ENCODE assay signal across 8 cellular contexts in the genomic region with DNA sequence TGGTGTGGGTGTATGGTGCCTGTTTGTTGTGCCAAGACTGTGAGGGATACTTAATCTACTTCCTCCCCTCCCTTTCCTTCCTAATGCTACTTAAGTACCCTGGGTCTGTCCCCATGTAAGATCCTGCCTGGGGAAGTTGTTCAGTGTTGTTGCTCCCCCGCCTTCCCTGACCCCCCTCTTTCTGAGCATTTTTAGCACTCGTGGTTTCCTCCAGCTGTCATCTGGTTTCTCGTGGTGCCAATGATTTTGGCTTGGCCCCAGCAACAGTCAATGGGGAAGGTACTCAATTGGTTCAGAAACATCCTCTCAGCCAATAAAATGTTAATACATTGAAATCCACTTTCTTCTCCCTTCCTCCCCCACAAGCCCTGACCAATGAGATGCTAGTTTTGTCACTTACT. TPM values are rescaled to one million over a fixed set of nuclear protein-coding genes. Genes with fewer than 3 reads are reported as not detected.
DNase-seq lines count a peak whose midpoint lies in the region; ATAC-seq and TF ChIP-seq lines count a peak whose summit lies in the region.

No MANE protein-coding gene starts in this region.

- H3K36me3 Mint-ChIP-seq in osteocyte (ENCODE audit: unreplicated experiment): no peaks in the 10 kb centered on the region

- no peak overlapping the region for H3K4me3 Mint-ChIP-seq in osteocyte (ENCODE audit: unreplicated experiment)

- DNase-seq in NCI-H524 (lab: John Stamatoyannopoulos, UW) (peak; percentile 99), activated T-cell treated with anti-CD3 and anti-CD28 coated beads for 24 hours (ENCODE audit: low read depth) (peak; percentile 61), fibroblast of mammary gland (ENCODE audit: low read depth) (peak; percentile 92), sigmoid colon (peak; percentile 87), osteocyte (ENCODE audit: extremely low spot score, unreplicated experiment) (no peak), HuH-7.5 (ENCODE audit: low spot score) (no peak)

- no peak for TF ChIP-seq POLR2A in sigmoid colon (IDR thresholded peaks at IDR 0.05)

- no peaks in the 10 kb centered on the region for H3K27me3 ChIP-seq in sigmoid colon

- no peak overlapping the region for H3K27ac Mint-ChIP-seq in osteocyte (ENCODE audit: unreplicated experiment)

- H3K4me1 ChIP-seq in sigmoid colon: no peaks in the 10 kb centered on the region

- H3K4me1 Mint-ChIP-seq in osteocyte (ENCODE audit: unreplicated experiment): peaks cover 16% of the 10 kb centered on the region

- H3K4me3 ChIP-seq in fibroblast of mammary gland (ENCODE audit: control insufficient read depth, low read depth, low read length): no peak overlapping the region
- H3K4me3 ChIP-seq in sigmoid colon: no peak overlapping the region

- no peaks in the 10 kb centered on the region for H3K9me3 ChIP-seq in sigmoid colon

- peak overlapping the region in 3 of 4 donors; percentile 48 to 68 (median 67) for H3K27ac ChIP-seq in sigmoid colon

- H3K27me3 Mint-ChIP-seq in osteocyte (ENCODE audit: unreplicated experiment): no peaks in the 10 kb centered on the region

- intact Hi-C loops in sigmoid colon (cut with DNase I): no loop called here

- 14 to 28% methylated on average over 3 of the region's 3 CpGs for WGBS in sigmoid colon, 2 donors

- H3K9me3 Mint-ChIP-seq in osteocyte (ENCODE audit: unreplicated experiment): no peaks in the 10 kb centered on the region

- TF ChIP-seq CTCF in fibroblast of mammary gland (conservative IDR thresholded peaks at IDR 0.05; ENCODE audit: control insufficient read depth, insufficient read depth, low read depth, low read length): no peak
- TF ChIP-seq CTCF in sigmoid colon (IDR thresholded peaks at IDR 0.05): no peak
- no peak for TF ChIP-seq CTCF in osteocyte (IDR thresholded peaks at IDR 0.05)

- no peaks in the 10 kb centered on the region for H3K36me3 ChIP-seq in sigmoid colon

- no peak for TF ChIP-seq EP300 in sigmoid colon (IDR thresholded peaks at IDR 0.05)

- ATAC-seq in GM18858 (IDR thresholded peaks at IDR 0.05; ENCODE audit: unreplicated experiment) (peak; percentile 46), HG02870 (IDR thresholded peaks at IDR 0.05; ENCODE audit: unreplicated experiment) (peak; percentile 62)

RNA-seq across cellular contexts. Expression of a gene that starts 8.0 kb away (rescaled TPM):
- total RNA-seq in sigmoid colon (10 to 100 TPM; 10.7 to 19.3 (median 14.8) TPM), osteocyte (21.7 and 24.3 TPM in 2 replicates)
- polyA plus RNA-seq in sigmoid colon: 10 to 100 TPM; 13.4 to 33.4 (median 16.8) TPM

RNA-seq across cellular contexts. Expression of a gene that starts 13.6 kb away (rescaled TPM):
- total RNA-seq in sigmoid colon (10 to 100 TPM in 2 of 4 donors, 1 to 10 TPM in 2; 6.4 to 78.2 (median 10.8) TPM), osteocyte (1.2 TPM in 2 replicates)
- polyA plus RNA-seq in sigmoid colon: 1 to 10 TPM in 1 of 3 donors, under 1 TPM in 2; 0.23 to 4.5 (median 0.60) TPM

RNA-seq across cellular contexts. Expression of a gene that starts 16.9 kb away (rescaled TPM):
- 100 to 1,000 TPM in 1 of 4 donors, 10 to 100 TPM in 3; 79.6 to 113 (median 92.6) TPM for total RNA-seq in sigmoid colon
- polyA plus RNA-seq in sigmoid colon: 100 to 1,000 TPM; 113 to 194 (median 123) TPM
- 82.0 and 82.5 TPM in 2 replicates for total RNA-seq in osteocyte

RNA-seq across cellular contexts. Expression of a gene that starts 19.1 kb away (rescaled TPM):
- total RNA-seq in sigmoid colon (10 to 100 TPM; 16.6 to 30.9 (median 21.3) TPM), osteocyte (37.1 and 37.9 TPM in 2 replicates)
- polyA plus RNA-seq in sigmoid colon: 10 to 100 TPM in 2 of 3 donors, 1 to 10 TPM in 1; 7.4 to 17.7 (median 16.2) TPM

RNA-seq across cellular contexts. Expression of a gene that starts 26.0 kb away (rescaled TPM):
- total RNA-seq in sigmoid colon (10 to 100 TPM; 11.4 to 24.1 (median 13.1) TPM), osteocyte (25.5 and 27.5 TPM in 2 replicates)
- 10 to 100 TPM; 16.2 to 22.2 (median 17.3) TPM for polyA plus RNA-seq in sigmoid colon

Comparison
In these comparisons a context has a peak if more than half of its experiments do, and no peak if none do; other contexts are left out.
1. DNase-seq: peak in NCI-H524 (2 of 2), activated T-cell treated with anti-CD3 and anti-CD28 coated beads for 24 hours (single experiment), fibroblast of mammary gland (single experiment) and sigmoid colon (single experiment); none in osteocyte (single experiment) and HuH-7.5 (single experiment).